ENCODE assay signal across 8 cellular contexts in the genomic region with DNA sequence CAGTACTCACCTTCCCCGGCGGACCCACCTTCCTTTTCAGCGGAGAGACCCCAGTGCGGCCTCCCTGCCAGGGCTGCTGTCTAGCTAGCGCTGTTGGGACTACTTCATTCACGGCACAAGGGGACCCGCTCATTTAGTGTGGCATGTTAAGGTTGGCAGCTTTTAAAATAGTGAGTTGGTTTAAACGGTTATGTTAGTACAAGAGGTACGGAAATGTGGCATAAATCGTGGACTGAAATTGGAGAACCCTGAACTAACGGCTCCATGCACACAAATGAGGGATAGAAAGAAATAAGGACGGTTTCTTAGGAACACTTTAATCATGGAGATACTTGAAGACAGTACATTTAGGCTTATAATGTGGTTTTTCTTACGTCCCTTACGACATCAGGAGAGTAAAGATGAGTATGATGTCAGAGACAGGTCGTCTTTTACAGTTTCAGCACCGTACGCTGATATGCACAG. TPM values are rescaled to one million over a fixed set of nuclear protein-coding genes. Genes with fewer than 3 reads are reported as not detected.
A peak's percentile ranks its signal among the peaks of the same experiment; 100 is the strongest.
DNase-seq lines count a peak whose midpoint lies in the region; ATAC-seq lines count a peak whose summit lies in the region.

No MANE protein-coding gene starts in this region.

- peak overlapping the region; percentile 86 for H3K4me3 ChIP-seq in SJCRH30
- H3K4me3 ChIP-seq in mucosa of rectum (ENCODE audit: low read length in 2 of 2), result peak overlapping the region; percentile 88 to 98

- DNase-seq in activated CD4-positive, alpha-beta T cell treated with anti-CD3 and anti-CD28 coated beads for 4 hours, result peak; percentile 32 to 38
- no peak for DNase-seq in activated CD4-positive, alpha-beta T cell treated with anti-CD3 and anti-CD28 coated beads for 1 hour
- peak in 1 of 2 experiments; percentile 54 for DNase-seq in SJCRH30
- DNase-seq in effector CD4-positive, alpha-beta T cell, result peak; percentile 30
- DNase-seq in NCI-H187 treated with DMSO at 0.1 percent for 48 hours (lab: John Stamatoyannopoulos, UW), result no peak

- H3K27ac ChIP-seq in SJCRH30, result peak overlapping the region; percentile 94
- peak overlapping the region; percentile 94 to 96 for H3K27ac ChIP-seq in mucosa of rectum (ENCODE audit: low read depth in 2 of 2, low read length in 2 of 2)

- H3K9me3 ChIP-seq in SJCRH30 (replicated peaks), result no peaks in the 10 kb centered on the region
- no peaks in the 10 kb centered on the region for H3K9me3 ChIP-seq in mucosa of rectum (ENCODE audit: control insufficient read depth in 2 of 2, low read length in 2 of 2)

- H3K4me1 ChIP-seq in SJCRH30 (peaks cover 4% of the 10 kb centered on the region; the same call in 1 of the 2 replicates), mucosa of rectum (ENCODE audit: control insufficient read depth in 2 of 2, insufficient read depth in 2 of 2, low read length in 2 of 2) (peaks cover 7 to 17% of the 10 kb centered on the region in 2 donors)

- no peaks in the 10 kb centered on the region for H3K27me3 ChIP-seq in SJCRH30
- H3K27me3 ChIP-seq in mucosa of rectum (ENCODE audit: control insufficient read depth in 2 of 2, insufficient read depth in 2 of 2, low read length in 2 of 2), result no peaks in the 10 kb centered on the region

- H3K36me3 ChIP-seq in SJCRH30 (peaks cover 7% of the 10 kb centered on the region; the same call in 1 of the 2 replicates), mucosa of rectum (ENCODE audit: control insufficient read depth in 2 of 2, insufficient read depth in 2 of 2, low read length in 2 of 2) (peaks cover 11 to 14% of the 10 kb centered on the region in 2 donors)

- H3K9ac ChIP-seq in mucosa of rectum (ENCODE audit: low read depth in 1 of 2, low read length in 2 of 2), result peak overlapping the region; percentile 89 to 99

- ATAC-seq in HG02943 (IDR thresholded peaks at IDR 0.05; ENCODE audit: low read depth, unreplicated experiment), result peak; percentile 12
- no peak for ATAC-seq in HG02885 (IDR thresholded peaks at IDR 0.05; ENCODE audit: poor library complexity, unreplicated experiment)

RNA-seq across cellular contexts. Expression of gene CEP63, which starts 0.8 kb away (rescaled TPM):
- 22.8 and 36.1 TPM in 2 replicates for total RNA-seq in SJCRH30 (2014; rRNA removed; shearing (Covaris generic))

RNA-seq across cellular contexts. Expression of gene ANAPC13, which starts 0.8 kb away (rescaled TPM):
- total RNA-seq in SJCRH30 (2014; rRNA removed; shearing (Covaris generic)), result 70.1 and 76.2 TPM in 2 replicates

Comparison
In these comparisons a context has a peak if more than half of its experiments do, and no peak if none do; other contexts are left out.
1. DNase-seq: peak in activated CD4-positive, alpha-beta T cell treated with anti-CD3 and anti-CD28 coated beads for 4 hours (2 of 2) and effector CD4-positive, alpha-beta T cell (single experiment); none in activated CD4-positive, alpha-beta T cell treated with anti-CD3 and anti-CD28 coated beads for 1 hour (single experiment) and NCI-H187 treated with DMSO at 0.1 percent for 48 hours (single experiment).